ENCODE assay signal across 1 cellular context in the genomic region with DNA sequence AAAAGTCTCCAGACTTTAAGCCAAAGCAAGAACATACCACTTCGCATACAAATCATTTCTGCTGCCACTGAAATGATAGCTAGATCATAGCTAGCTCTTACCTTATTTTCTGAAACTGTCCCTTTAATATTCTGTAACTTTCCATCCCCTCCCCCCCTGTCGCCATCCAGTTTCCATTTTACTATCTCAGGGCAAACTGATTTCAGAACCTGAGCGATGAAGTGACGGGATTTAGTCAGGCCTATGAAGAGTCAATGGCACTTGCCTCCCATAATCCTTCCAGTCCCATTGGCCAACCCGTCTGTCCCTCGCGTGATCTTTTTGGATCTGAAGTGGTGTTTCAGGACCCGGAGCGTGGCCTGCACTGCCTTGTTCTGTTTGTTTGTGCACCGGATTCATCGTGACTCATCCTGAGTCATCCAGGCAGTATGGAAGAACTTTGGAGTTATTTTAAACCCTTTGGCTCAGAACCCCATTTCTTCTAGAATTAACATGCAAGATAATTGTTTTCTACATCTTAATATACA.
TF ChIP-seq lines count a peak whose summit lies in the region.

No MANE protein-coding gene starts in this region.

TF ChIP-seq in GM23338, 12 proteins besides CTCF, POLR2A, EP300 and RAD21 (continued from another document):
- TF ChIP-seq ZNF462 (CRISPR knock-in tag; IDR thresholded peaks at IDR 0.05): no peak
- TF ChIP-seq STAT1 (IDR thresholded peaks at IDR 0.05; ENCODE audit: unreplicated experiment): no peak
- no peak for TF ChIP-seq JUNB (IDR thresholded peaks at IDR 0.05; ENCODE audit: unreplicated experiment)
